ENCODE assay signal across 11 cellular contexts in genomic region chr15:99057697-99058420, GRCh38. TPM values are rescaled to one million over a fixed set of nuclear protein-coding genes. Genes with fewer than 3 reads are reported as not detected.
DNase-seq lines count a peak whose midpoint lies in the region; ATAC-seq and TF ChIP-seq lines count a peak whose summit lies in the region.
"Had no signal": no experiment of that assay in that cellular context is flagged by ENCODE, and none has a peak within 500 bp of the region (broad histone marks: within the 10 kb centered on the region; RNA-seq: fewer than 3 reads in every experiment).

No MANE protein-coding gene starts in this region.

- H2AFZ ChIP-seq in neuronal stem cell (ENCODE audit: low read length) = peak overlapping the region; percentile 6

- intact Hi-C loops in upper lobe of right lung (cut with DNase I) = no loop called here

- H3K9ac ChIP-seq in neuronal stem cell (ENCODE audit: low read depth, low read length, poor library complexity) = no peak overlapping the region

- H3K4me1 Mint-ChIP-seq in CD8-positive, alpha-beta memory T cell = peaks cover 4 to 15% (median 7%) of the 10 kb centered on the region in 3 donors
- H3K4me1 Mint-ChIP-seq in IgD-negative memory B cell = peaks cover 0 to 5% (median 4%) of the 10 kb centered on the region in 3 donors
- peaks cover 0 to 9% of the 10 kb centered on the region in 2 donors for H3K4me1 Mint-ChIP-seq in effector memory CD8-positive, alpha-beta T cell (ENCODE audit: low read depth in 2 of 2)

- H3K4me3 Mint-ChIP-seq in CD8-positive, alpha-beta memory T cell = peak overlapping the region; percentile 51 to 71 (median 65)
- peak overlapping the region; percentile 3 to 86 (median 68) for H3K4me3 Mint-ChIP-seq in IgD-negative memory B cell
- peak overlapping the region; percentile 68 to 69 for H3K4me3 Mint-ChIP-seq in effector memory CD8-positive, alpha-beta T cell

- no peak overlapping the region for H3K27ac Mint-ChIP-seq in CD8-positive, alpha-beta memory T cell
- H3K27ac Mint-ChIP-seq in IgD-negative memory B cell = no peak overlapping the region
- H3K27ac Mint-ChIP-seq in effector memory CD8-positive, alpha-beta T cell = no peak overlapping the region

- whole genome bisulfite sequencing in neuronal stem cell (ENCODE audit: extremely low coverage in 2 of 2, insufficient read length in 2 of 2, insufficient replicate concordance in 1 of 2), 2 donors = no CpG with 5 or more reads among the region's 20 CpGs

- no peak for TF ChIP-seq CTCF in upper lobe of right lung (IDR thresholded peaks at IDR 0.05)

- POLR2A ChIA-PET in CD8-positive, alpha-beta memory T cell (lab: Charles Lee) = no interaction called here

- no peak overlapping the region for H3K4me3 ChIP-seq in CD8-positive, alpha-beta memory T cell (ENCODE audit: low read length)
- no peak overlapping the region for H3K4me3 ChIP-seq in neuronal stem cell (ENCODE audit: low read length in 2 of 2)
- no peak overlapping the region for H3K4me3 ChIP-seq in upper lobe of right lung

- no peak for DNase-seq in CD8-positive, alpha-beta memory T cell
- no peak for DNase-seq in effector memory CD8-positive, alpha-beta T cell
- DNase-seq in neuronal stem cell (ENCODE audit: low spot score) (no peak), NCI-H2107 treated with DMSO at 0.1 percent for 48 hours (lab: John Stamatoyannopoulos, UW; ENCODE audit: unreplicated experiment) (no peak), SHP77 (lab: John Stamatoyannopoulos, UW) (no peak), upper lobe of right lung (no peak)
- DNase-seq: activated CD4-positive, CD25-positive, alpha-beta regulatory T cell; effector memory CD4-positive, alpha-beta T cell; NCI-H187 had no signal

- no peak overlapping the region for H4K8ac ChIP-seq in neuronal stem cell (ENCODE audit: low read depth, low read length)

- H4K91ac ChIP-seq in neuronal stem cell (ENCODE audit: low read depth, low read length, poor library complexity) = no peak overlapping the region

- H3K4me2 ChIP-seq in neuronal stem cell (ENCODE audit: insufficient read depth, low read length, poor library complexity, severe bottlenecking) = no peak overlapping the region

- H3K9me3 ChIP-seq in CD8-positive, alpha-beta memory T cell (ENCODE audit: low read length) = no peaks in the 10 kb centered on the region
- H3K9me3 ChIP-seq in neuronal stem cell (replicated peaks in 1 of 2; ENCODE audit: control insufficient read depth in 2 of 2, insufficient read depth in 1 of 2, low read depth in 1 of 2, low read length in 2 of 2) (no peaks in the 10 kb centered on the region), upper lobe of right lung (no peaks in the 10 kb centered on the region)

- peaks cover 6% of the 10 kb centered on the region for H3K27me3 ChIP-seq in CD8-positive, alpha-beta memory T cell (ENCODE audit: insufficient read depth, low read length, poor library complexity, severe bottlenecking)
- H3K27me3 ChIP-seq in neuronal stem cell (ENCODE audit: control insufficient read depth in 3 of 3, insufficient read depth in 3 of 3, low read depth in 1 of 3, low read length in 3 of 3) (peaks cover 0 to 14% (median 0%) of the 10 kb centered on the region in 3 experiments), upper lobe of right lung (peaks cover 13% of the 10 kb centered on the region)

- H3K36me3 ChIP-seq in CD8-positive, alpha-beta memory T cell (ENCODE audit: insufficient read depth, low read length) = no peaks in the 10 kb centered on the region
- H3K36me3 ChIP-seq in neuronal stem cell (replicated peaks in 1 of 2; ENCODE audit: control insufficient read depth in 2 of 2, insufficient read depth in 2 of 2, low read length in 2 of 2) (no peaks in the 10 kb centered on the region), upper lobe of right lung (no peaks in the 10 kb centered on the region)

- no peak overlapping the region for H2BK120ac ChIP-seq in neuronal stem cell (ENCODE audit: low read depth, low read length)

- H3K14ac ChIP-seq in neuronal stem cell (ENCODE audit: low read length) = no peak overlapping the region

- H3K27me3 Mint-ChIP-seq in CD8-positive, alpha-beta memory T cell = peaks cover 23 to 59% of the 10 kb centered on the region in 2 donors
- peaks cover 42% of the 10 kb centered on the region for H3K27me3 Mint-ChIP-seq in IgD-negative memory B cell
- H3K27me3 Mint-ChIP-seq in effector memory CD8-positive, alpha-beta T cell = peaks cover 40 to 72% of the 10 kb centered on the region in 2 donors

- H3K9me3 Mint-ChIP-seq in CD8-positive, alpha-beta memory T cell = peaks cover 0 to 5% (median 0%) of the 10 kb centered on the region in 5 donors
- peaks cover 0 to 4% (median 1%) of the 10 kb centered on the region in 3 donors for H3K9me3 Mint-ChIP-seq in IgD-negative memory B cell
- no peaks in the 10 kb centered on the region for H3K9me3 Mint-ChIP-seq in effector memory CD8-positive, alpha-beta T cell

- H3K79me1 ChIP-seq in neuronal stem cell (ENCODE audit: low read depth, low read length) = no peaks in the 10 kb centered on the region

- no peaks in the 10 kb centered on the region for H3K36me3 Mint-ChIP-seq in CD8-positive, alpha-beta memory T cell
- no peaks in the 10 kb centered on the region for H3K36me3 Mint-ChIP-seq in IgD-negative memory B cell
- no peaks in the 10 kb centered on the region for H3K36me3 Mint-ChIP-seq in effector memory CD8-positive, alpha-beta T cell (ENCODE audit: insufficient read depth)

- H2BK12ac ChIP-seq in neuronal stem cell (ENCODE audit: low read length) = no peak overlapping the region

- H3K23ac ChIP-seq in neuronal stem cell (ENCODE audit: low read depth, low read length, poor library complexity) = no peak overlapping the region

- no peak overlapping the region for H3K4ac ChIP-seq in neuronal stem cell (ENCODE audit: low read length)

- H2BK15ac ChIP-seq in neuronal stem cell (ENCODE audit: low read length) = peak overlapping the region; percentile 59

- no peak overlapping the region for H2BK5ac ChIP-seq in neuronal stem cell (ENCODE audit: low read length)

- H3K27ac ChIP-seq in CD8-positive, alpha-beta memory T cell (ENCODE audit: low read depth, low read length) = no peak overlapping the region
- H3K27ac ChIP-seq in neuronal stem cell (replicated peaks; ENCODE audit: low read length) (peak overlapping the region; percentile 28), upper lobe of right lung (no peak overlapping the region)

- CTCF ChIA-PET in CD8-positive, alpha-beta memory T cell (lab: Charles Lee) = interaction anchor here (0.6 to 1.1 kb wide), 2 partner anchors 19 to 278 kb away, joined by 3 read pairs; no protein-coding TSS in a partner anchor

- peak overlapping the region; percentile 2 for H2AK5ac ChIP-seq in neuronal stem cell (ENCODE audit: low read depth, low read length)

- ATAC-seq in effector memory CD8-positive, alpha-beta T cell (replicated peaks) = no peak
- ATAC-seq in upper lobe of right lung (no peak), GM18519 (IDR thresholded peaks at IDR 0.05; ENCODE audit: low FRiP score, unreplicated experiment) (no peak)

- H3K4me1 ChIP-seq in CD8-positive, alpha-beta memory T cell (ENCODE audit: insufficient read depth, low read length) = no peaks in the 10 kb centered on the region
- H3K4me1 ChIP-seq in neuronal stem cell (ENCODE audit: control insufficient read depth in 2 of 2, insufficient read depth in 1 of 2, low read depth in 1 of 2, low read length in 2 of 2) (peaks cover 4 to 12% of the 10 kb centered on the region in 2 donors), upper lobe of right lung (peaks cover 4% of the 10 kb centered on the region)

- peak overlapping the region; percentile 8 for H3K18ac ChIP-seq in neuronal stem cell (ENCODE audit: low read length)

RNA-seq across cellular contexts. Expression of gene SYNM, which starts 47.0 kb away (rescaled TPM):
- 1 to 10 TPM; 2.3 to 2.4 TPM for total RNA-seq in CD8-positive, alpha-beta memory T cell
- 0.56 TPM for polyA plus RNA-seq in CD8-positive, alpha-beta memory T cell
- not detected for polyA plus RNA-seq in IgD-negative memory B cell
- polyA plus RNA-seq in neuronal stem cell (2013, experiment 1 of 2) = 0.82 TPM
- 0.94 TPM for polyA plus RNA-seq in neuronal stem cell (2013, experiment 2 of 2)
- total RNA-seq in upper lobe of right lung = 19.5 TPM

RNA-seq across cellular contexts. Expression of gene PGPEP1L, which starts 50.3 kb away (rescaled TPM):
- total RNA-seq in CD8-positive, alpha-beta memory T cell = not detected
- polyA plus RNA-seq in CD8-positive, alpha-beta memory T cell = not detected
- not detected for polyA plus RNA-seq in IgD-negative memory B cell
- polyA plus RNA-seq in neuronal stem cell (2013, experiment 1 of 2) = not detected
- not detected for polyA plus RNA-seq in neuronal stem cell (2013, experiment 2 of 2)
- not detected for total RNA-seq in upper lobe of right lung
